8 cellular contexts compared by ENCODE assay signal in the genomic region with DNA sequence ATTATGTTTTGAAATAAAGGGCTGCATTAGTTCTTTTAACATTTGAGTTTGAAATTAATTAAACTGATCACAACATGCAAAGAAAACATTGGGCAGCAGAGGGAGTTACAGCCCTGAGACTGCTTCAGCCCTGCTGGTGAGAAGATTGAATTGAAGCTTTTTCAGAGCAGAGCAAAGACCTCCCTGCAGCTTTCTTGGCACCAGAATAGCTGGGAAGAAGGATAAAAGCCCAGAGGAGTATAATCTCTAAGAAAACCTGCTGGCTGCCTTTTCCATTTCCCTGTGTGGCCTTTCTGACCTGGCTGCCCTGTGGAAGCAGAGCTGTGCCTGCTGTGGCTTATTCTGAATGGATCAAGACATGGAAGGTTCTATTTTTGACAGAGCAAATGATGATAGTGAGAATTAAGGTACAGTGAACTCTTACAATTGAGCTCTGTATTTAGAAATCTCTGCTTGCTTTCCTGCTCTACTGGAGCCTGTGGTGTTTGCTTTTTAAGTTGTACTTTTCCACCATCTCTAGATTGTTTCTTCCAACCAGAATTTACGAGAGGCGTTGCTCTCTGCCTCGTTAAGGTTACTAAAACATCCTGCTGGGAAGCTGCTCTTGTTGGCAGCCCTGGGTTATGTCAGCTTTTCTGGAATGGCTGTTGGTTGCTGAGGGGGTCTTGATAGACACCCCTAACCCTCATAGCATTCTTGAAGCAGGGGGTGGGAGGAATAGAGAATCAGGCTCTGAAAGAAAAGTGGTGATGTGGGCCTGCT. TPM values are rescaled to one million over a fixed set of nuclear protein-coding genes. Genes with fewer than 3 reads are reported as not detected.
DNase-seq lines count a peak whose midpoint lies in the region; ATAC-seq, FAIRE-seq and TF ChIP-seq lines count a peak whose summit lies in the region.

No MANE protein-coding gene starts in this region.

- WGBS in HepG2 (ENCODE audit: low lambda C conversion rate) = 94% methylated on average over 3 of the region's 3 CpGs

- TF ChIP-seq RAD21 in HepG2 (CRISPR knock-in tag; IDR thresholded peaks at IDR 0.05) = peak; percentile 88

- intact Hi-C loops in HepG2 (cut with micrococcal nuclease; ENCODE audit: unreplicated experiment) = loop anchor here (1.0 kb wide), 1 partner anchor 258 kb away; no protein-coding TSS in a partner anchor
- intact Hi-C loops in tibial artery (cut with DNase I; ENCODE audit: low total_unique reads) = loop anchor here (2.0 kb wide), 1 partner anchor 258 kb away; no protein-coding TSS in a partner anchor

- no peaks in the 10 kb centered on the region for H3K9me3 ChIP-seq in HepG2 (ENCODE audit: low read length)
- H3K9me3 ChIP-seq in tibial artery = no peaks in the 10 kb centered on the region

- BruUV-seq in HepG2 (replicated peaks; lab: Mats Ljungman, UMichigan) = TSS peak; percentile 6

- no peaks in the 10 kb centered on the region for H4K20me1 ChIP-seq in HepG2 (ENCODE audit: insufficient read depth, low read length)

- no peak for TF ChIP-seq POLR2A in HepG2 (IDR thresholded peaks at IDR 0.05; ENCODE audit: insufficient read depth in 1 of 2, low read depth in 2 of 2, low read length in 2 of 2)

- POLR2A ChIA-PET in HepG2 (lab: Yijun Ruan, JAX) = interaction anchor here (0.6 to 2.5 kb wide), 4 partner anchors 9 to 257 kb away, joined by 3 to 22 read pairs (median 6); a partner anchor contains a TSS

- H3K27ac ChIP-seq in HepG2 (ENCODE audit: extremely low read length, insufficient read depth, low read length) (no peak overlapping the region), tibial artery (peak overlapping the region in 1 of 2 donors; percentile 37)

- H3K36me3 ChIP-seq in HepG2 (replicated peaks in 1 of 2; ENCODE audit: control insufficient read depth in 1 of 2, insufficient read depth in 2 of 2, low read length in 2 of 2) (peaks cover 3 to 33% of the 10 kb centered on the region in 2 experiments), tibial artery (peaks cover 24 to 76% (median 42%) of the 10 kb centered on the region in 3 donors)

- H3K4me3 ChIP-seq in HepG2 (replicated peaks in 1 of 3; ENCODE audit: insufficient read depth in 1 of 3, low read depth in 2 of 3, low read length in 3 of 3) = no peak overlapping the region
- H3K4me3 ChIP-seq in tibial artery = no peak overlapping the region

- DNase-seq in NCI-H748 (lab: John Stamatoyannopoulos, UW; ENCODE audit: unreplicated experiment) = peak; percentile 46
- no peak for DNase-seq in NCI-H748 treated with DMSO at 0.1 percent for 48 hours (lab: John Stamatoyannopoulos, UW)
- peak; percentile 76 to 91 for DNase-seq in Kasumi-1 (lab: John Stamatoyannopoulos, UW)
- DNase-seq in RPMI8226 = peak; percentile 69
- DNase-seq in dermis microvascular lymphatic vessel endothelial cell (ENCODE audit: low read depth in 2 of 2) = peak; percentile 69 to 82
- DNase-seq in HepG2 (ENCODE audit: low spot score) = peak; percentile 62
- DNase-seq in tibial artery = no peak

- H3K27me3 ChIP-seq in HepG2 (ENCODE audit: control insufficient read depth in 1 of 2, insufficient read depth in 2 of 2, low read length in 2 of 2) = no peaks in the 10 kb centered on the region
- H3K27me3 ChIP-seq in tibial artery = no peaks in the 10 kb centered on the region

- ATAC-seq in HepG2 (peak; percentile 90), HG02885 (IDR thresholded peaks at IDR 0.05; ENCODE audit: poor library complexity, unreplicated experiment) (no peak)

- CTCF ChIA-PET in HepG2 (lab: Yijun Ruan, JAX; ENCODE audit: low intra/inter-chr PET ratio, low total read pairs) = interaction anchor here (0.8 to 5.7 kb wide), 4 partner anchors 10 to 291 kb away, joined by 4 to 89 read pairs (median 6); a partner anchor contains a TSS

- H3K9ac ChIP-seq in HepG2 (ENCODE audit: insufficient read depth, low read depth, low read length) = no peak overlapping the region

- H3K4me1 ChIP-seq in HepG2 (ENCODE audit: insufficient read depth, low read length) (peaks cover 17% of the 10 kb centered on the region), tibial artery (no peaks in the 10 kb centered on the region)

- TF ChIP-seq EP300 in HepG2 (IDR thresholded peaks at IDR 0.05; ENCODE audit: low read depth in 2 of 2, low read length in 2 of 2) (no peak), HepG2 (CRISPR knock-in tag; IDR thresholded peaks at IDR 0.05; ENCODE audit: borderline replicate concordance) (no peak)

- H3K79me2 ChIP-seq in HepG2 (ENCODE audit: insufficient read depth, low read length) = no peaks in the 10 kb centered on the region

- peak; percentile 90 for FAIRE-seq in HepG2 (lab: Jason Lieb, UNC)

- no peak overlapping the region for H2AFZ ChIP-seq in HepG2 (ENCODE audit: low read length)

- TF ChIP-seq CTCF in HepG2 (CRISPR knock-in tag; IDR thresholded peaks at IDR 0.05) = peak; percentile 70
- peak; percentile 85 to 99 for TF ChIP-seq CTCF in tibial artery (IDR thresholded peaks at IDR 0.05)

- no peak overlapping the region for H3K4me2 ChIP-seq in HepG2 (ENCODE audit: low read depth, low read length)

- in situ Hi-C loops in HepG2 (cut with HindIII; ENCODE audit: extremely low pct_ligation_motif_present, low pct_unique_long_range_greater_than_20kb) = loop anchor here (5.0 to 25.0 kb wide), 2 partner anchors 256 to 491 kb away; a partner anchor contains a TSS

TF ChIP-seq in HepG2, 621 proteins besides CTCF, POLR2A, EP300 and RAD21:
- TF ChIP-seq, protein P1, sequence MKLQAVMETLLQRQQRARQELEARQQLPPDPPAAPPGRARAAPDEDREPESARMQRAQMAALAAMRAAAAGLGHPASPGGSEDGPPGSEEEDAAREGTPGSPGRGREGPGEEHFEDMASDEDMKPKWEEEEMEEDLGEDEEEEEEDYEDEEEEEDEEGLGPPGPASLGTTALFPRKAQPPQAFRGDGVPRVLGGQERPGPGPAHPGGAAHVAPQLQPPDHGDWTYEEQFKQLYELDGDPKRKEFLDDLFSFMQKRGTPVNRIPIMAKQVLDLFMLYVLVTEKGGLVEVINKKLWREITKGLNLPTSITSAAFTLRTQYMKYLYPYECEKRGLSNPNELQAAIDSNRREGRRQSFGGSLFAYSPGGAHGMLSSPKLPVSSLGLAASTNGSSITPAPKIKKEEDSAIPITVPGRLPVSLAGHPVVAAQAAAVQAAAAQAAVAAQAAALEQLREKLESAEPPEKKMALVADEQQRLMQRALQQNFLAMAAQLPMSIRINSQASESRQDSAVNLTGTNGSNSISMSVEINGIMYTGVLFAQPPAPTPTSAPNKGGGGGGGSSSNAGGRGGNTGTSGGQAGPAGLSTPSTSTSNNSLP (IDR thresholded peaks at IDR 0.05; ENCODE audit: low read depth, low read length) = peak; percentile 63
- no peak for TF ChIP-seq ZNF33B (CRISPR knock-in tag; IDR thresholded peaks at IDR 0.05)
- TF ChIP-seq, protein P2, sequence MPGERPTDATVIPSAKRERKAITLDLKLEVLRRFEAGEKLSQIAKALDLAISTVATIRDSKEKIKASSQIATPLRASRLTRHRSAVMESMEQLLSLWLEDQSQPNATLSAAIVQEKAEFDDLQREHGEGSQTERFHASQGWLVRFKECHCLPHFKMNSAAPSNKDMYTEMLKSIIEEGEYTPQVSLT (CRISPR knock-in tag; IDR thresholded peaks at IDR 0.05; ENCODE audit: borderline replicate concordance, low read depth) = no peak
- peak; percentile 89 for TF ChIP-seq STAG1 (CRISPR knock-in tag; IDR thresholded peaks at IDR 0.05)
- TF ChIP-seq ZNF780A (CRISPR knock-in tag; IDR thresholded peaks at IDR 0.05) = no peak
- TF ChIP-seq AGO2 (optimal IDR thresholded peaks at IDR 0.05; ENCODE audit: low read depth, low read length) = no peak
- TF ChIP-seq SMC3 (IDR thresholded peaks at IDR 0.05; ENCODE audit: low read length) = peak; percentile 94
- peak; percentile 56; the same call in 1 of the 2 replicates for TF ChIP-seq MIXL1 (CRISPR knock-in tag; IDR thresholded peaks at IDR 0.05)
- TF ChIP-seq, protein P3, sequence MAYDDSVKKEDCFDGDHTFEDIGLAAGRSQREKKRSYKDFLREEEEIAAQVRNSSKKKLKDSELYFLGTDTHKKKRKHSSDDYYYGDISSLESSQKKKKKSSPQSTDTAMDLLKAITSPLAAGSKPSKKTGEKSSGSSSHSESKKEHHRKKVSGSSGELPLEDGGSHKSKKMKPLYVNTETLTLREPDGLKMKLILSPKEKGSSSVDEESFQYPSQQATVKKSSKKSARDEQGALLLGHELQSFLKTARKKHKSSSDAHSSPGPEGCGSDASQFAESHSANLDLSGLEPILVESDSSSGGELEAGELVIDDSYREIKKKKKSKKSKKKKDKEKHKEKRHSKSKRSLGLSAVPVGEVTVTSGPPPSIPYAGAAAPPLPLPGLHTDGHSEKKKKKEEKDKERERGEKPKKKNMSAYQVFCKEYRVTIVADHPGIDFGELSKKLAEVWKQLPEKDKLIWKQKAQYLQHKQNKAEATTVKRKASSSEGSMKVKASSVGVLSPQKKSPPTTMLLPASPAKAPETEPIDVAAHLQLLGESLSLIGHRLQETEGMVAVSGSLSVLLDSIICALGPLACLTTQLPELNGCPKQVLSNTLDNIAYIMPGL (CRISPR knock-in tag; IDR thresholded peaks at IDR 0.05; ENCODE audit: borderline replicate concordance in 1 of 2, low read depth in 1 of 2) = 0 out of 4 replicates have a peak, but pooled peaks of 1 of the 2 experiments have one; percentile 30

RNA-seq across cellular contexts. Expression of a gene that starts 9.9 kb away (rescaled TPM):
- total RNA-seq in dermis microvascular lymphatic vessel endothelial cell (55.8 and 70.0 TPM in 2 replicates), HepG2 (2016; rRNA removed; fragmentation: Illumina TruSeq; extraction: Trizol) (281 and 397 TPM in 2 replicates)
- total RNA-seq in HepG2 (2016; cell fraction: cytosol; rRNA removed; fragmentation: Illumina TruSeq; extraction: Trizol; ENCODE audit: low read depth) = 127 and 132 TPM in 2 replicates
- total RNA-seq in HepG2 (2016; cell fraction: insoluble cytoplasmic fraction; rRNA removed; fragmentation: Illumina TruSeq; extraction: Trizol) = 284 and 448 TPM in 2 replicates
- 202 and 234 TPM in 2 replicates for total RNA-seq in HepG2 (2016; cell fraction: membrane; rRNA removed; fragmentation: Illumina TruSeq; extraction: Trizol)
- 116 and 125 TPM in 2 replicates for total RNA-seq in HepG2 (2016; cell fraction: nucleus; rRNA removed; fragmentation: Illumina TruSeq; extraction: Trizol)
- 99.9 and 146 TPM in 2 replicates for polyA plus RNA-seq in HepG2 (2011; rRNA removed)
- polyA plus RNA-seq in HepG2 (2011; cell fraction: cytosol; rRNA removed) = 124 and 143 TPM in 2 replicates
- polyA plus RNA-seq in HepG2 (2011; cell fraction: nucleus; rRNA removed) = 40.4 and 45.1 TPM in 2 replicates
- 214 and 272 TPM in 2 replicates for polyA plus RNA-seq in HepG2 (2012)
- 231 and 232 TPM in 2 replicates for polyA plus RNA-seq in HepG2 (2016; cell fraction: cytosol; fragmentation: Illumina TruSeq; extraction: Trizol; ENCODE audit: low read depth)
- 479 and 511 TPM in 2 replicates for polyA plus RNA-seq in HepG2 (2016; cell fraction: insoluble cytoplasmic fraction; fragmentation: Illumina TruSeq; extraction: Trizol; ENCODE audit: low read depth)
- 269 and 273 TPM in 2 replicates for polyA plus RNA-seq in HepG2 (2016; cell fraction: membrane; fragmentation: Illumina TruSeq; extraction: Trizol; ENCODE audit: low read depth)
- 235 and 237 TPM in 2 replicates for polyA plus RNA-seq in HepG2 (2016; cell fraction: nucleus; fragmentation: Illumina TruSeq; extraction: Trizol; ENCODE audit: insufficient read depth, low read depth)
- polyA minus RNA-seq in HepG2 (2011; rRNA and poly(A)+ RNA removed; ENCODE audit: low replicate concordance) = 19.3 and 51.2 TPM in 2 replicates
- 18.3 and 33.6 TPM in 2 replicates for polyA minus RNA-seq in HepG2 (2011; cell fraction: cytosol; rRNA and poly(A)+ RNA removed)
- 38.9 and 43.3 TPM in 2 replicates for polyA minus RNA-seq in HepG2 (2011; cell fraction: nucleus; rRNA and poly(A)+ RNA removed)

Comparison
In these comparisons a context has a peak if more than half of its experiments do, and no peak if none do; other contexts are left out.
1. DNase-seq: peak in NCI-H748 (single experiment), Kasumi-1 (2 of 2), RPMI8226 (single experiment), dermis microvascular lymphatic vessel endothelial cell (2 of 2) and HepG2 (single experiment); none in NCI-H748 treated with DMSO at 0.1 percent for 48 hours (single experiment) and tibial artery (0 of 2).